ENCODE assay signal across 10 cellular contexts in the genomic region with DNA sequence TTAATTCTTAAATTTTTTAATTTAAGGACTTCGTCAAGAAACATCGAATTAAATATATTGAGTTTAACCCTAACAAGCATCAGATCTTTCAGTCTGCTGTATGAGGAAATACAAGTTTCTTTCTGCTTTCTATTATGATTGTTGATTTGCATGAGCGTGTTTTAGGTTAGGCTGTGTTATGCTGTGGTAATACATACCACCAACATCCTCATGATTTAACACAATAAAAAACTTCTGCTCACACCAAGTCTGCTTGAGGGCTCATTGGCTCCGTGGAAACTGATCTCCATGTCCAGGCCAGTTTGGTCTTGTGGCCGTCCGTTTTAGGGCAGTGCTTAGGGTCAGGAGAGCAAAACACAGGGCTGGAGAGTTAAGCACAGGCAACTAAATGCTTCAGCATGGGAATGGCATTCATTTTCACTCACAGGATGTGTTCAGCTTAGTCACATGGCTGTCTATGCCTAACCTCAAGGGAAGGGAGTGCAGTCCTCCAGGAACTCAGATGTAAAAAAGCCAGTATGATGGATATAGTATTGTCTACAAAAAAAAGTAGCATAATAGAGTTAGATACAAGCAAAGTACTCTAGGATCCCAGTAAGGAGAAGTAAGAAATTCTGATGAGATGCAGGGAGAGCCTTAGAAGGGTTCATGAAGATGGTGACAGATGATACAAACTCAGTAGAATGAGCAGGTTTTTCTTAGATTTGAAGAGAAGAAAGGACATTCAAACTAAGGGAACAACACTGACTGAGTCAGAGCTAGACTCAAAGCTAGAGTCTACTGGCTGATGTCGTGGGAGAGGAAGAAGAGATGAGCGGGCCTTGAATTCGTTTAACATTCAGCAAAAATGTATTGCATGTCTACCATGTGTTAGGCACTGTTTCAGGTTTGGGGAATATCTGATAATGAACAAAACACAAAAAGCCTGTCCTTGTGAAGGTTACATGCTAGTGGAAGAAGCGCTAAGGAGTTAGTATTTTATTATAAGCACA. TPM values are rescaled to one million over a fixed set of nuclear protein-coding genes. Genes with fewer than 3 reads are reported as not detected.
DNase-seq lines count a peak whose midpoint lies in the region; ATAC-seq and TF ChIP-seq lines count a peak whose summit lies in the region.
"Had no signal": no experiment of that assay in that cellular context is flagged by ENCODE, and none has a peak within 500 bp of the region (broad histone marks: within the 10 kb centered on the region; RNA-seq: fewer than 3 reads in every experiment).

No MANE protein-coding gene starts in this region.

- intact Hi-C loops in gastrocnemius medialis (cut with DNase I; ENCODE audit: low total_unique reads): no loop called here

- no peak for TF ChIP-seq CTCF in fibroblast of mammary gland (conservative IDR thresholded peaks at IDR 0.05; ENCODE audit: control insufficient read depth, insufficient read depth, low read depth, low read length)
- TF ChIP-seq CTCF in gastrocnemius medialis (IDR thresholded peaks at IDR 0.05 in 4 of 5, conservative IDR thresholded peaks at IDR 0.05 in 1 of 5): no peak

- peak overlapping the region; percentile 83 to 88 (median 86) for H3K27ac ChIP-seq in gastrocnemius medialis

- DNase-seq in SW 1271 (lab: John Stamatoyannopoulos, UW) (peak; percentile 27 to 62), fibroblast of mammary gland (ENCODE audit: low read depth) (peak; percentile 89), gastrocnemius medialis (peak in 1 of 2 donors; percentile 32), NCI-H2029 treated with DMSO at 0.1 percent for 48 hours (lab: John Stamatoyannopoulos, UW) (no peak), middle frontal gyrus (ENCODE audit: extremely low spot score, low spot score) (no peak)
- no peak for DNase-seq in stimulated activated CD4-positive, alpha-beta T cell treated with anti-CD3 and anti-CD28 coated beads, Interleukin-4, amount 100 ng/mL, for 1 hour
- DNase-seq: midbrain, MV-4-11 had no signal

- no peak for TF ChIP-seq POLR2A in gastrocnemius medialis (IDR thresholded peaks at IDR 0.05)

- H3K4me1 ChIP-seq in gastrocnemius medialis: peaks cover 84% of the 10 kb centered on the region in 2 donors

- H3K4me3 ChIP-seq in fibroblast of mammary gland (ENCODE audit: control insufficient read depth, low read depth, low read length) (no peak overlapping the region), gastrocnemius medialis (no peak overlapping the region)

- H3K27me3 ChIP-seq in gastrocnemius medialis: no peaks in the 10 kb centered on the region

- ATAC-seq in GM21529 (IDR thresholded peaks at IDR 0.05; ENCODE audit: unreplicated experiment) (peak; percentile 57), gastrocnemius medialis (peak; percentile 57 to 64), HG03039 (IDR thresholded peaks at IDR 0.05; ENCODE audit: unreplicated experiment) (no peak)

- peaks cover 0 to 15% of the 10 kb centered on the region in 2 donors for H3K36me3 ChIP-seq in gastrocnemius medialis

- no peaks in the 10 kb centered on the region for H3K9me3 ChIP-seq in gastrocnemius medialis

- in situ Hi-C loops in gastrocnemius medialis (cut with MboI; ENCODE audit: low sequenced_read_pairs in 4 of 4): loop anchor here in 1 of 4 donors (10.0 kb wide), 1 partner anchor 277 kb away; a partner anchor contains a TSS

RNA-seq across cellular contexts. Expression of a gene that starts 16.3 kb away (rescaled TPM):
- 10 to 100 TPM; 60.2 to 73.1 (median 71.6) TPM for total RNA-seq in gastrocnemius medialis

Comparison
In these comparisons a context has a peak if more than half of its experiments do, and no peak if none do; other contexts are left out.
1. DNase-seq: peak in SW 1271 (2 of 2) and fibroblast of mammary gland (single experiment); none in NCI-H2029 treated with DMSO at 0.1 percent for 48 hours (single experiment), stimulated activated CD4-positive, alpha-beta T cell treated with anti-CD3 and anti-CD28 coated beads, Interleukin-4, amount 100 ng/mL, for 1 hour (single experiment) and middle frontal gyrus (single experiment).